ENCODE assay signal across 24 cellular contexts in genomic region chr6:116106146-116106545, GRCh38. TPM values are rescaled to one million over a fixed set of nuclear protein-coding genes. Genes with fewer than 3 reads are reported as not detected.
DNase-seq lines count a peak whose midpoint lies in the region; TF ChIP-seq lines count a peak whose summit lies in the region.
"Had no signal": no experiment of that assay in that cellular context is flagged by ENCODE, and none has a peak within 500 bp of the region (broad histone marks: within the 10 kb centered on the region; RNA-seq: fewer than 3 reads in every experiment).

No MANE protein-coding gene starts in this region.

- H3K36me3 Mint-ChIP-seq in mesothelial cell of epicardium = peaks cover 20% of the 10 kb centered on the region
- peaks cover 24% of the 10 kb centered on the region for H3K36me3 Mint-ChIP-seq in activated CD4-positive, alpha-beta memory T cell treated with anti-CD3 and anti-CD28 coated beads for 36 hours

- POLR2A ChIA-PET in activated CD4-positive, alpha-beta memory T cell treated with anti-CD3 and anti-CD28 coated beads for 36 hours (lab: Charles Lee) = no interaction called here

- CTCF ChIA-PET in activated CD4-positive, alpha-beta memory T cell treated with anti-CD3 and anti-CD28 coated beads for 36 hours (lab: Charles Lee) = interaction anchor here (1.0 to 1.1 kb wide), 2 partner anchors 8 to 24 kb away, joined by 3 to 4 read pairs; no protein-coding TSS in a partner anchor

- peak overlapping the region; percentile 48 for H3K4me3 ChIP-seq in coronary artery
- H3K4me3 ChIP-seq: breast epithelium, right lobe of liver had no signal

- H3K9me3 Mint-ChIP-seq in mesothelial cell of epicardium = no peaks in the 10 kb centered on the region
- H3K9me3 Mint-ChIP-seq in activated CD4-positive, alpha-beta memory T cell treated with anti-CD3 and anti-CD28 coated beads for 36 hours = no peaks in the 10 kb centered on the region
- H3K9me3 Mint-ChIP-seq: activated CD4-positive, alpha-beta memory T cell treated with anti-CD3 and anti-CD28 coated beads, Interleukin-2, amount 10 ng/mL, durations not matched to agents 7 days and 5 days; activated naive CD8-positive, alpha-beta T cell treated with anti-CD3 and anti-CD28 coated beads, Interleukin-2, amount 10 ng/mL, durations not matched to agents 7 days and 5 days; immature natural killer cell; stimulated activated naive B cell treated with anti-CD40 and anti-IgM and Interleukin-4, amounts not matched to agents 10 μg/mL and 1 μg/mL and 100 μg/mL, for 72 hours; T-helper 1 cell treated with Interleukin-12 subunit alpha and Interleukin-12 subunit beta and Interleukin-4 antibody, amounts not matched to agents 30 μg/mL and 1 μg/mL, for 36 hours had no signal

- intact Hi-C loops in activated CD4-positive, alpha-beta memory T cell treated with anti-CD3 and anti-CD28 coated beads for 36 hours (cut with micrococcal nuclease) = no loop called here

- H3K27me3 Mint-ChIP-seq in mesothelial cell of epicardium (ENCODE audit: low read depth) = no peaks in the 10 kb centered on the region
- no peaks in the 10 kb centered on the region for H3K27me3 Mint-ChIP-seq in activated CD4-positive, alpha-beta memory T cell treated with anti-CD3 and anti-CD28 coated beads for 36 hours
- H3K27me3 Mint-ChIP-seq: activated CD4-positive, alpha-beta memory T cell treated with anti-CD3 and anti-CD28 coated beads, Interleukin-2, amount 10 ng/mL, durations not matched to agents 7 days and 5 days; activated naive CD8-positive, alpha-beta T cell treated with anti-CD3 and anti-CD28 coated beads, Interleukin-2, amount 10 ng/mL, durations not matched to agents 7 days and 5 days; stimulated activated naive B cell treated with anti-CD40 and anti-IgM and Interleukin-4, amounts not matched to agents 10 μg/mL and 1 μg/mL and 100 μg/mL, for 72 hours had no signal

- no peak overlapping the region for H3K4me3 Mint-ChIP-seq in mesothelial cell of epicardium
- no peak overlapping the region for H3K4me3 Mint-ChIP-seq in activated CD4-positive, alpha-beta memory T cell treated with anti-CD3 and anti-CD28 coated beads for 36 hours
- H3K4me3 Mint-ChIP-seq: activated CD4-positive, alpha-beta memory T cell treated with anti-CD3 and anti-CD28 coated beads, Interleukin-2, amount 10 ng/mL, durations not matched to agents 7 days and 5 days; activated naive CD8-positive, alpha-beta T cell treated with anti-CD3 and anti-CD28 coated beads, Interleukin-2, amount 10 ng/mL, durations not matched to agents 7 days and 5 days; immature natural killer cell; stimulated activated naive B cell treated with anti-CD40 and anti-IgM and Interleukin-4, amounts not matched to agents 10 μg/mL and 1 μg/mL and 100 μg/mL, for 72 hours; T-helper 1 cell treated with Interleukin-12 subunit alpha and Interleukin-12 subunit beta and Interleukin-4 antibody, amounts not matched to agents 30 μg/mL and 1 μg/mL, for 36 hours had no signal

- TF ChIP-seq CTCF in coronary artery (IDR thresholded peaks at IDR 0.05) (no peak), mesothelial cell of epicardium (IDR thresholded peaks at IDR 0.05; ENCODE audit: unreplicated experiment) (no peak)

- H3K27ac ChIP-seq in coronary artery = no peak overlapping the region

- H3K27ac Mint-ChIP-seq in mesothelial cell of epicardium = peak overlapping the region; percentile 44
- no peak overlapping the region for H3K27ac Mint-ChIP-seq in activated CD4-positive, alpha-beta memory T cell treated with anti-CD3 and anti-CD28 coated beads for 36 hours
- H3K27ac Mint-ChIP-seq: activated CD4-positive, alpha-beta memory T cell treated with anti-CD3 and anti-CD28 coated beads, Interleukin-2, amount 10 ng/mL, durations not matched to agents 7 days and 5 days; activated naive CD8-positive, alpha-beta T cell treated with anti-CD3 and anti-CD28 coated beads, Interleukin-2, amount 10 ng/mL, durations not matched to agents 7 days and 5 days; immature natural killer cell; T-helper 1 cell treated with Interleukin-12 subunit alpha and Interleukin-12 subunit beta and Interleukin-4 antibody, amounts not matched to agents 30 μg/mL and 1 μg/mL, for 36 hours had no signal

- H3K4me1 Mint-ChIP-seq in mesothelial cell of epicardium = peaks cover 43% of the 10 kb centered on the region
- H3K4me1 Mint-ChIP-seq in activated CD4-positive, alpha-beta memory T cell treated with anti-CD3 and anti-CD28 coated beads for 36 hours (ENCODE audit: low read depth) = peaks cover 52% of the 10 kb centered on the region

- peak; percentile 18 for DNase-seq in EH (ENCODE audit: low read depth)
- peak; percentile 34 for DNase-seq in LHCN-M2 (ENCODE audit: low read depth)
- DNase-seq in coronary artery (ENCODE audit: low spot score) = no peak
- DNase-seq in mesothelial cell of epicardium (ENCODE audit: low spot score in 2 of 2, unreplicated experiment in 2 of 2) = no peak
- no peak for DNase-seq in NCI-H446 treated with DMSO at 0.1 percent for 48 hours (lab: John Stamatoyannopoulos, UW)
- no peak for DNase-seq in activated CD4-positive, alpha-beta memory T cell treated with anti-CD3 and anti-CD28 coated beads for 36 hours
- no peak for DNase-seq in NK-92 treated with Interleukin-12 subunit alpha and Interleukin-12 subunit beta, amount 100 ng/mL, for 24 hours (lab: John Stamatoyannopoulos, UW)
- DNase-seq: activated CD4-positive, alpha-beta memory T cell treated with anti-CD3 and anti-CD28 coated beads, Interleukin-2, amount 10 ng/mL, durations not matched to agents 7 days and 5 days; activated naive CD8-positive, alpha-beta T cell treated with anti-CD3 and anti-CD28 coated beads, Interleukin-2, amount 10 ng/mL, durations not matched to agents 7 days and 5 days; activated T-cell treated with anti-CD3 and anti-CD28 coated beads, Interleukin-2, amount 50 U/mL, for 1 hour; glutamatergic neuron; immature natural killer cell; NCI-H1417 treated with DMSO at 0.1 percent for 48 hours; NCI-H2171 treated with DMSO at 0.1 percent for 48 hours; NCI-H69; occipital lobe; right lobe of liver; SIG-M5; stimulated activated naive B cell treated with anti-CD40 and anti-IgM and Interleukin-4, amounts not matched to agents 10 μg/mL and 1 μg/mL and 100 μg/mL, for 72 hours had no signal

RNA-seq across cellular contexts. Expression of gene NT5DC1, which starts 5.5 kb away (rescaled TPM):
- 13.6 and 18.0 TPM in 2 replicates for total RNA-seq in LHCN-M2 (2014; rRNA removed)
- polyA plus RNA-seq in LHCN-M2 (2012) = 20.3 TPM
- 30.8 to 34.5 TPM (median 33.4 TPM) in 3 replicates for total RNA-seq in mesothelial cell of epicardium
- total RNA-seq in activated CD4-positive, alpha-beta memory T cell treated with anti-CD3 and anti-CD28 coated beads for 36 hours = 10 to 100 TPM; 51.1 to 51.3 TPM

RNA-seq across cellular contexts. Expression of gene COL10A1, which starts 19.8 kb away (rescaled TPM):
- 1.4 and 1.7 TPM in 2 replicates for total RNA-seq in LHCN-M2 (2014; rRNA removed)
- 0.10 TPM for polyA plus RNA-seq in LHCN-M2 (2012)
- total RNA-seq in mesothelial cell of epicardium = not detected in 3 replicates
- total RNA-seq in activated CD4-positive, alpha-beta memory T cell treated with anti-CD3 and anti-CD28 coated beads for 36 hours = not detected
- total RNA-seq: activated CD4-positive, alpha-beta memory T cell treated with anti-CD3 and anti-CD28 coated beads, Interleukin-2, amount 10 ng/mL, durations not matched to agents 7 days and 5 days; activated naive CD8-positive, alpha-beta T cell treated with anti-CD3 and anti-CD28 coated beads, Interleukin-2, amount 10 ng/mL, durations not matched to agents 7 days and 5 days; dermis microvascular lymphatic vessel endothelial cell; epithelial cell of proximal tubule; H4; occipital lobe had no signal
- polyA plus RNA-seq: immature natural killer cell had no signal

RNA-seq across cellular contexts. Expression of gene FRK, which starts 45.5 kb away (rescaled TPM):
- total RNA-seq in LHCN-M2 (2014; rRNA removed) = 1.9 and 2.9 TPM in 2 replicates
- polyA plus RNA-seq in LHCN-M2 (2012) = 0.45 TPM
- total RNA-seq in mesothelial cell of epicardium = 4.9 to 5.2 TPM (median 5.1 TPM) in 3 replicates
- under 1 TPM; 0.02 TPM for total RNA-seq in activated CD4-positive, alpha-beta memory T cell treated with anti-CD3 and anti-CD28 coated beads for 36 hours
- polyA plus RNA-seq: immature natural killer cell had no signal

Comparison
In these comparisons a context has a peak if more than half of its experiments do, and no peak if none do; other contexts are left out.
1. DNase-seq: peak in EH (single experiment) and LHCN-M2 (single experiment); none in coronary artery (single experiment), mesothelial cell of epicardium (0 of 2), NCI-H446 treated with DMSO at 0.1 percent for 48 hours (single experiment), activated CD4-positive, alpha-beta memory T cell treated with anti-CD3 and anti-CD28 coated beads for 36 hours (single experiment) and NK-92 treated with Interleukin-12 subunit alpha and Interleukin-12 subunit beta, amount 100 ng/mL, for 24 hours (single experiment).